Comparison of ENCODE assay signal across 11 cellular contexts in genomic region chr1:40076895-40077312, GRCh38. TPM values are rescaled to one million over a fixed set of nuclear protein-coding genes. Genes with fewer than 3 reads are reported as not detected.
DNase-seq lines count a peak whose midpoint lies in the region; TF ChIP-seq lines count a peak whose summit lies in the region.
"Had no signal": no experiment of that assay in that cellular context is flagged by ENCODE, and none has a peak within 500 bp of the region (broad histone marks: within the 10 kb centered on the region; RNA-seq: fewer than 3 reads in every experiment).

No MANE protein-coding gene starts in this region.

- H3K4me1 ChIP-seq in SK-N-SH (ENCODE audit: control insufficient read depth in 1 of 2, insufficient read depth in 2 of 2, low read depth in 1 of 2, low read length in 1 of 2) (peaks cover 0 to 5% of the 10 kb centered on the region in 2 experiments; a peak in 1 of 4 replicates), OCI-LY7 (ENCODE audit: insufficient read depth, low read length, poor library complexity, severe bottlenecking) (no peaks in the 10 kb centered on the region)
- peaks cover 5% of the 10 kb centered on the region for H3K4me1 ChIP-seq in CD4-positive, alpha-beta memory T cell (ENCODE audit: insufficient read depth, low read length)

- H3K4me1 Mint-ChIP-seq in CD4-positive, alpha-beta memory T cell: peaks cover 9 to 16% (median 11%) of the 10 kb centered on the region in 4 donors
- H3K4me1 Mint-ChIP-seq: GM23338 had no signal

- H3K4me2 ChIP-seq in SK-N-SH: peak overlapping the region; percentile 2; the same call in 1 of the 2 replicates
- no peak overlapping the region for H3K4me2 ChIP-seq in OCI-LY7 (ENCODE audit: low read length)
- H3K4me2 ChIP-seq: GM23338 had no signal

- H3K79me2 ChIP-seq in SK-N-SH (ENCODE audit: insufficient read depth) (no peaks in the 10 kb centered on the region), OCI-LY7 (ENCODE audit: insufficient read depth, low read depth, low read length) (no peaks in the 10 kb centered on the region)

- TF ChIP-seq CTCF in SK-N-SH (IDR thresholded peaks at IDR 0.05) (no peak), fibroblast of the aortic adventitia (IDR thresholded peaks at IDR 0.05; ENCODE audit: insufficient read depth, low read length) (no peak), OCI-LY7 (conservative IDR thresholded peaks at IDR 0.05; ENCODE audit: low read length) (no peak)

- peak overlapping the region in 2 of 7 donors; percentile 13 to 32 for H3K27ac Mint-ChIP-seq in CD4-positive, alpha-beta memory T cell
- H3K27ac Mint-ChIP-seq: GM23338 had no signal

- 35% methylated on average over 5 of the region's 5 CpGs for WGBS in SK-N-SH (ENCODE audit: low lambda C conversion rate)

- no TSS peak for BruUV-seq in OCI-LY7 (replicated peaks; lab: Mats Ljungman, UMichigan)

- H3K4me3 Mint-ChIP-seq in CD4-positive, alpha-beta memory T cell: no peak overlapping the region
- H3K4me3 Mint-ChIP-seq: GM23338 had no signal

- no peaks in the 10 kb centered on the region for H3K27me3 ChIP-seq in SK-N-SH (ENCODE audit: insufficient read depth)
- no peaks in the 10 kb centered on the region for H3K27me3 ChIP-seq in CD4-positive, alpha-beta memory T cell (ENCODE audit: insufficient read depth, low read length)
- H3K27me3 ChIP-seq: vagina had no signal

- no peak for TF ChIP-seq RAD21 in SK-N-SH (IDR thresholded peaks at IDR 0.05; ENCODE audit: low read length)

- no peak for TF ChIP-seq EP300 in SK-N-SH (IDR thresholded peaks at IDR 0.05; ENCODE audit: borderline replicate concordance in 1 of 2, low read depth in 1 of 2, low read length in 1 of 2)

- intact Hi-C loops in OCI-LY7 (cut with micrococcal nuclease; ENCODE audit: unreplicated experiment): no loop called here
- intact Hi-C loops in CD4-positive, alpha-beta memory T cell (cut with micrococcal nuclease): no loop called here

- H3K9me3 ChIP-seq in SK-N-SH (no peaks in the 10 kb centered on the region), OCI-LY7 (ENCODE audit: low read length) (no peaks in the 10 kb centered on the region)
- H3K9me3 ChIP-seq in CD4-positive, alpha-beta memory T cell (ENCODE audit: control insufficient read depth in 1 of 2, low read length in 2 of 2): no peaks in the 10 kb centered on the region
- H3K9me3 ChIP-seq: vagina had no signal

- no peaks in the 10 kb centered on the region for H3K9me3 Mint-ChIP-seq in CD4-positive, alpha-beta memory T cell
- H3K9me3 Mint-ChIP-seq: GM23338 had no signal

- H3K27me3 Mint-ChIP-seq in CD4-positive, alpha-beta memory T cell: no peaks in the 10 kb centered on the region

- H2AFZ ChIP-seq in SK-N-SH (ENCODE audit: low read depth) (no peak overlapping the region), OCI-LY7 (ENCODE audit: low read length) (no peak overlapping the region)
- H2AFZ ChIP-seq: GM23338 had no signal

- POLR2A ChIA-PET in SK-N-SH (lab: Yijun Ruan, JAX): no interaction called here
- POLR2A ChIA-PET in OCI-LY7 (lab: Charles Lee): interaction anchor here (0.6 to 1.1 kb wide), 4 partner anchors 12 to 281 kb away, joined by 3 to 4 read pairs (median 3); no protein-coding TSS in a partner anchor
- POLR2A ChIA-PET in CD4-positive, alpha-beta memory T cell (lab: Charles Lee; ENCODE audit: partially characterized antibody): interaction anchor here (0.6 to 2.7 kb wide), 4 partner anchors 12 to 157 kb away, joined by 3 to 14 read pairs (median 4); partner anchors contain the start of gene CAP1

- CTCF ChIA-PET in SK-N-SH (lab: Yijun Ruan, JAX): interaction anchor here (0.9 to 3.7 kb wide), 6 partner anchors 11 to 328 kb away, joined by 3 to 27 read pairs (median 4); no protein-coding TSS in a partner anchor
- CTCF ChIA-PET in OCI-LY7 (lab: Charles Lee; ENCODE audit: unreplicated experiment): no interaction called here
- CTCF ChIA-PET in CD4-positive, alpha-beta memory T cell (lab: Charles Lee; ENCODE audit: partially characterized antibody): interaction anchor here (0.9 to 4.0 kb wide), 12 partner anchors 9 to 76 kb away, joined by 3 to 27 read pairs (median 5); no protein-coding TSS in a partner anchor

- H3K9ac ChIP-seq in SK-N-SH: no peak overlapping the region

- H3F3A ChIP-seq in SK-N-SH (replicated peaks; ENCODE audit: insufficient read depth): peaks cover 49% of the 10 kb centered on the region

- no peaks in the 10 kb centered on the region for H3K9me2 ChIP-seq in SK-N-SH
- H3K9me2 ChIP-seq in OCI-LY7 (ENCODE audit: insufficient read depth, low read length): no peaks in the 10 kb centered on the region

- DNase-seq in EH (ENCODE audit: low read depth) (peak; percentile 89), SK-N-SH (no peak), fibroblast of the aortic adventitia (ENCODE audit: low read depth) (peak; percentile 95), skeletal muscle cell (ENCODE audit: low read depth) (peak; percentile 44), activated gamma-delta T cell (lab: John Stamatoyannopoulos, UW) (no peak), OCI-LY7 (ENCODE audit: low spot score) (no peak), NCI-H146 (lab: John Stamatoyannopoulos, UW) (no peak)
- no peak for DNase-seq in CD4-positive, alpha-beta memory T cell
- DNase-seq: activated CD8-positive, alpha-beta memory T cell treated with anti-CD3 and anti-CD28 coated beads for 24 hours had no signal

- peak overlapping the region in 1 of 2 experiments; percentile 60; a peak in 2 of 4 replicates for H3K27ac ChIP-seq in SK-N-SH (ENCODE audit: low read depth in 2 of 2, low read length in 1 of 2)
- H3K27ac ChIP-seq in OCI-LY7 (ENCODE audit: low read depth, low read length, poor library complexity, severe bottlenecking): no peak overlapping the region
- H3K27ac ChIP-seq in CD4-positive, alpha-beta memory T cell (ENCODE audit: low read depth, low read length): no peak overlapping the region
- H3K27ac ChIP-seq: vagina had no signal

- H4K20me1 ChIP-seq in SK-N-SH (ENCODE audit: insufficient read depth): no peaks in the 10 kb centered on the region
- H4K20me1 ChIP-seq in OCI-LY7 (ENCODE audit: insufficient read depth, low read length): no peaks in the 10 kb centered on the region

- H3K36me3 ChIP-seq in SK-N-SH (replicated peaks in 1 of 2; ENCODE audit: control insufficient read depth in 1 of 2, insufficient read depth in 2 of 2, low read length in 1 of 2): peaks cover 45 to 58% of the 10 kb centered on the region in 2 experiments
- peaks cover 82% of the 10 kb centered on the region for H3K36me3 ChIP-seq in OCI-LY7 (ENCODE audit: insufficient read depth, low read length)
- H3K36me3 ChIP-seq in CD4-positive, alpha-beta memory T cell (ENCODE audit: insufficient read depth, low read length): peaks cover 30% of the 10 kb centered on the region

- peaks cover 32 to 59% of the 10 kb centered on the region in 2 donors for H3K36me3 Mint-ChIP-seq in CD4-positive, alpha-beta memory T cell

- H3K4me3 ChIP-seq in SK-N-SH (ENCODE audit: low read depth in 2 of 2, low read length in 1 of 2) (no peak overlapping the region), fibroblast of the aortic adventitia (ENCODE audit: low read depth, low read length) (no peak overlapping the region), skeletal muscle cell (ENCODE audit: low read depth, low read length) (no peak overlapping the region), OCI-LY7 (ENCODE audit: low read depth, low read length, poor library complexity, severe bottlenecking) (no peak overlapping the region)
- H3K4me3 ChIP-seq in CD4-positive, alpha-beta memory T cell (ENCODE audit: low read length in 2 of 2): no peak overlapping the region
- H3K4me3 ChIP-seq: GM23338, vagina had no signal

TF ChIP-seq in SK-N-SH, 30 proteins besides CTCF, POLR2A, EP300 and RAD21:
- TF ChIP-seq TEAD4 (IDR thresholded peaks at IDR 0.05; ENCODE audit: borderline replicate concordance, insufficient read depth) (no peak), JUND (IDR thresholded peaks at IDR 0.05) (peak; percentile 48), FOSL2 (IDR thresholded peaks at IDR 0.05; ENCODE audit: borderline replicate concordance, low read depth) (peak; percentile 45; the same call in 1 of the 2 replicates), POLR2AphosphoS5 (IDR thresholded peaks at IDR 0.05; ENCODE audit: low read depth, low read length) (peak; percentile 3; the same call in 1 of the 2 replicates), YY1 (IDR thresholded peaks at IDR 0.05; ENCODE audit: low read depth) (no peak)
TF ChIP-seq in SK-N-SH: peak in this region for 3.

RNA-seq across cellular contexts. Expression of gene PPT1, which starts 20.1 kb away (rescaled TPM):
- polyA plus RNA-seq in SK-N-SH (2012; rRNA removed): 26.0 and 37.6 TPM in 2 replicates
- 37.4 and 38.5 TPM in 2 replicates for polyA plus RNA-seq in SK-N-SH (2012; cell fraction: cytosol; rRNA removed)
- 11.1 and 21.7 TPM in 2 replicates for polyA plus RNA-seq in SK-N-SH (2012; cell fraction: nucleus; rRNA removed)
- 23.5 and 44.2 TPM in 2 replicates for total RNA-seq in fibroblast of the aortic adventitia (ENCODE audit: low replicate concordance)
- total RNA-seq in OCI-LY7 (2014; rRNA removed; shearing (Covaris generic)): 49.7 and 55.9 TPM in 2 replicates
- total RNA-seq in OCI-LY7 (2022): 66.5 and 75.4 TPM in 2 replicates
- total RNA-seq in CD4-positive, alpha-beta memory T cell: 10 to 100 TPM; 56.7 to 64.8 TPM
- 100 to 1,000 TPM; 175 to 292 TPM for polyA plus RNA-seq in CD4-positive, alpha-beta memory T cell

RNA-seq across cellular contexts. Expression of gene CAP1, which starts 36.4 kb away (rescaled TPM):
- polyA plus RNA-seq in SK-N-SH (2012; rRNA removed): 244 and 330 TPM in 2 replicates
- polyA plus RNA-seq in SK-N-SH (2012; cell fraction: cytosol; rRNA removed): 301 and 309 TPM in 2 replicates
- 130 and 274 TPM in 2 replicates for polyA plus RNA-seq in SK-N-SH (2012; cell fraction: nucleus; rRNA removed)
- total RNA-seq in fibroblast of the aortic adventitia (ENCODE audit: low replicate concordance) (68.1 and 376 TPM in 2 replicates), OCI-LY7 (2022) (276 and 296 TPM in 2 replicates)
- total RNA-seq in OCI-LY7 (2014; rRNA removed; shearing (Covaris generic)): 184 and 193 TPM in 2 replicates
- total RNA-seq in CD4-positive, alpha-beta memory T cell: 100 to 1,000 TPM; 285 to 305 TPM
- 100 to 1,000 TPM; 629 to 725 TPM for polyA plus RNA-seq in CD4-positive, alpha-beta memory T cell

Comparison
In these comparisons a context has a peak if more than half of its experiments do, and no peak if none do; other contexts are left out.
1. DNase-seq: peak in EH (single experiment), fibroblast of the aortic adventitia (single experiment) and skeletal muscle cell (single experiment); none in SK-N-SH (single experiment), activated gamma-delta T cell (single experiment), OCI-LY7 (single experiment), NCI-H146 (single experiment) and CD4-positive, alpha-beta memory T cell (0 of 5).